Comparison of ENCODE assay signal across 15 cellular contexts in genomic region chr12:12663644-12664294, GRCh38. TPM values are rescaled to one million over a fixed set of nuclear protein-coding genes. Genes with fewer than 3 reads are reported as not detected.
DNase-seq lines count a peak whose midpoint lies in the region; ATAC-seq, FAIRE-seq and TF ChIP-seq lines count a peak whose summit lies in the region.
"Had no signal": no experiment of that assay in that cellular context is flagged by ENCODE, and none has a peak within 500 bp of the region (broad histone marks: within the 10 kb centered on the region; RNA-seq: fewer than 3 reads in every experiment).

No MANE protein-coding gene starts in this region.

- no peak for DNase-seq in GM12891 (ENCODE audit: insufficient read length, low spot score)
- no peak for DNase-seq in GM19239 (ENCODE audit: insufficient read length, low spot score)
- no peak for DNase-seq in stimulated activated CD4-positive, alpha-beta T cell treated with anti-CD3 and anti-CD28 coated beads, Interleukin-12 subunit alpha, Interleukin-12 subunit beta, amount 100 ng/mL, for 4 hours
- DNase-seq in mesothelial cell of epicardium (ENCODE audit: low spot score in 2 of 2, unreplicated experiment in 2 of 2), result no peak
- DNase-seq: Calu3; CD8-positive, alpha-beta T cell; DMS79 treated with DMSO at 0.1 percent for 48 hours; GF-D8; GOT3; H7 had no signal

- H3K9me3 Mint-ChIP-seq in stimulated activated memory B cell treated with anti-CD40 and anti-IgM and Interleukin-4, amounts not matched to agents 10 μg/mL and 1 μg/mL and 100 μg/mL, for 72 hours, result no peaks in the 10 kb centered on the region
- no peaks in the 10 kb centered on the region for H3K9me3 Mint-ChIP-seq in mesothelial cell of epicardium
- H3K9me3 Mint-ChIP-seq: CD8-positive, alpha-beta T cell had no signal

- no peaks in the 10 kb centered on the region for H3K36me3 Mint-ChIP-seq in stimulated activated memory B cell treated with anti-CD40 and anti-IgM and Interleukin-4, amounts not matched to agents 10 μg/mL and 1 μg/mL and 100 μg/mL, for 72 hours
- no peaks in the 10 kb centered on the region for H3K36me3 Mint-ChIP-seq in mesothelial cell of epicardium
- H3K36me3 Mint-ChIP-seq: CD8-positive, alpha-beta T cell had no signal

- peaks cover 6% of the 10 kb centered on the region for H3K4me1 Mint-ChIP-seq in stimulated activated memory B cell treated with anti-CD40 and anti-IgM and Interleukin-4, amounts not matched to agents 10 μg/mL and 1 μg/mL and 100 μg/mL, for 72 hours
- peaks cover 5% of the 10 kb centered on the region for H3K4me1 Mint-ChIP-seq in mesothelial cell of epicardium
- H3K4me1 Mint-ChIP-seq: B cell had no signal

- no peak overlapping the region for H3K4me3 Mint-ChIP-seq in stimulated activated memory B cell treated with anti-CD40 and anti-IgM and Interleukin-4, amounts not matched to agents 10 μg/mL and 1 μg/mL and 100 μg/mL, for 72 hours
- no peak overlapping the region for H3K4me3 Mint-ChIP-seq in mesothelial cell of epicardium
- H3K4me3 Mint-ChIP-seq: B cell; CD8-positive, alpha-beta T cell had no signal

- ATAC-seq in HG02870 (IDR thresholded peaks at IDR 0.05; ENCODE audit: unreplicated experiment) (peak; percentile 54), HG03460 (IDR thresholded peaks at IDR 0.05; ENCODE audit: unreplicated experiment) (no peak)
- peak; percentile 69 for ATAC-seq in stimulated activated memory B cell treated with anti-CD40 and anti-IgM and Interleukin-4, amounts not matched to agents 10 μg/mL and 1 μg/mL and 100 μg/mL, for 72 hours
- ATAC-seq: CD8-positive, alpha-beta T cell; HCT116 had no signal

- no peak for TF ChIP-seq POLR2A in GM12891 (IDR thresholded peaks at IDR 0.05; ENCODE audit: low read depth, low read length)

- FAIRE-seq in GM12891 (lab: Jason Lieb, UNC) (peak; percentile 40), GM19239 (lab: Jason Lieb, UNC) (peak; percentile 18)

- H3K27ac Mint-ChIP-seq in stimulated activated memory B cell treated with anti-CD40 and anti-IgM and Interleukin-4, amounts not matched to agents 10 μg/mL and 1 μg/mL and 100 μg/mL, for 72 hours, result no peak overlapping the region
- H3K27ac Mint-ChIP-seq in mesothelial cell of epicardium, result no peak overlapping the region
- H3K27ac Mint-ChIP-seq: B cell; CD8-positive, alpha-beta T cell had no signal

- no peak for TF ChIP-seq CTCF in mesothelial cell of epicardium (IDR thresholded peaks at IDR 0.05; ENCODE audit: unreplicated experiment)

- H3K27me3 Mint-ChIP-seq in stimulated activated memory B cell treated with anti-CD40 and anti-IgM and Interleukin-4, amounts not matched to agents 10 μg/mL and 1 μg/mL and 100 μg/mL, for 72 hours, result no peaks in the 10 kb centered on the region
- H3K27me3 Mint-ChIP-seq in mesothelial cell of epicardium (ENCODE audit: low read depth), result no peaks in the 10 kb centered on the region
- H3K27me3 Mint-ChIP-seq: B cell had no signal

TF ChIP-seq in GM12891, 5 proteins besides CTCF, POLR2A, EP300 and RAD21:
- TF ChIP-seq SPI1 (IDR thresholded peaks at IDR 0.05; ENCODE audit: low read depth, low read length), result no peak
- TF ChIP-seq PAX5 (IDR thresholded peaks at IDR 0.05; ENCODE audit: insufficient read depth, low read length, severe bottlenecking), result peak; percentile 20
- no peak for TF ChIP-seq POU2F2 (IDR thresholded peaks at IDR 0.05; ENCODE audit: low read depth, low read length)

RNA-seq across cellular contexts. Expression of gene GPR19, which starts 32.2 kb away (rescaled TPM):
- polyA plus RNA-seq in GM12891 (2012; ENCODE audit: low read depth, missing spikeins), result 1.4 TPM
- 0.53 to 1.1 TPM (median 1.0 TPM) in 3 replicates for total RNA-seq in mesothelial cell of epicardium

RNA-seq across cellular contexts. Expression of gene CREBL2, which starts 52.1 kb away (rescaled TPM):
- 9.9 TPM for polyA plus RNA-seq in GM12891 (2012; ENCODE audit: low read depth, missing spikeins)
- total RNA-seq in mesothelial cell of epicardium, result 7.9 to 8.5 TPM (median 8.0 TPM) in 3 replicates

RNA-seq across cellular contexts. Expression of gene CDKN1B, which starts 53.4 kb away (rescaled TPM):
- 11.8 TPM for polyA plus RNA-seq in GM12891 (2012; ENCODE audit: low read depth, missing spikeins)
- total RNA-seq in mesothelial cell of epicardium, result 23.6 to 28.3 TPM (median 25.0 TPM) in 3 replicates
